In the genomic region with DNA sequence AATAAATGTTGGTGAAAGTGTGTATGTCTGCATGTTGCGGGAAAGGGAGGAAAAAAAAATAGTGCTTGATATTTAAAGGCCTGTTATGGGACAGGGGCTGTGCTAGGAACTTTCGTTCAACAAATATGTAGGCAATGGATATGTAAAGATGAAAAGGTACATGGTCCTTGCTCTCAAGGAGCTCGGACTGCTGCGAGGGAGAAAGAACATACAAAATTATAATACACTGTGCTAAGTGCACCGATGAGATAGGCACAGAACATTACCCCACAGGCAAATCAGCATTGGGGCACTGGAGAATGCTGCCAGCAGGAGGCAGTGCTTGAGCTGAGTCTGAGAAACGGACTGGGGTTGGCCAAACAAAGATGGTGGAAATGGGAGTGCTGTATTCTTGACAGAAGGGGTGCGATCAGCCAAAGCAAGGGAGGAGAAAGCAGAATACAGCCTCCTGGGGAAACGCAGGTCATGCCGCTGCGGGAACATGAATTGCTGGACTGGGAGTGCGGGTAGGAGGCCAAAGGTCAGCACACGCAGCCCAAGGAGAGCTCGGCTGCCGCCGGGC, we compare ENCODE assay signal across 8 cellular contexts. TPM values are rescaled to one million over a fixed set of nuclear protein-coding genes. Genes with fewer than 3 reads are reported as not detected.
DNase-seq lines count a peak whose midpoint lies in the region; ATAC-seq and TF ChIP-seq lines count a peak whose summit lies in the region.

No MANE protein-coding gene starts in this region.

- intact Hi-C loops in heart left ventricle (cut with DNase I), result loop anchor here (1.0 to 10.0 kb wide), 9 partner anchors 54 to 476 kb away; a partner anchor contains a TSS

- peak; percentile 63 for DNase-seq in GDM1 (lab: John Stamatoyannopoulos, UW)
- DNase-seq in H7, result peak; percentile 82
- peak; percentile 52 for DNase-seq in LNCaP clone FGC (ENCODE audit: low read depth)
- peak; percentile 79 for DNase-seq in SKM-1 treated with dmso at 0.1 percent for 144 hours (lab: John Stamatoyannopoulos, UW; ENCODE audit: unreplicated experiment)
- DNase-seq in activated naive CD8-positive, alpha-beta T cell treated with anti-CD3 and anti-CD28 coated beads, Interleukin-2, amount 50 U/mL, for 16 hours (ENCODE audit: low read depth, low spot score), result peak; percentile 51
- DNase-seq in heart left ventricle, result peak; percentile 70 to 80 (median 73)
- DNase-seq in pons (ENCODE audit: low spot score), result peak; percentile 85
- DNase-seq in upper lobe of left lung, result peak in 1 of 2 donors; percentile 77

- H3K4me3 ChIP-seq in H7 (ENCODE audit: insufficient read depth, low read depth, low read length) (peak overlapping the region; percentile 99), LNCaP clone FGC (ENCODE audit: low read depth, low read length) (peak overlapping the region; percentile 97), heart left ventricle (peak overlapping the region; percentile 67 to 100 (median 89)), upper lobe of left lung (peak overlapping the region; percentile 86 to 99 (median 97))

- 9% methylated on average over 12 to 15 of the region's 15 CpGs for WGBS in heart left ventricle, 4 donors
- 6 to 11% methylated on average over 12 to 15 of the region's 15 CpGs for WGBS in upper lobe of left lung, 2 donors

- no peaks in the 10 kb centered on the region for H3K9me3 ChIP-seq in heart left ventricle
- no peaks in the 10 kb centered on the region for H3K9me3 ChIP-seq in upper lobe of left lung

- TF ChIP-seq EP300 in upper lobe of left lung (IDR thresholded peaks at IDR 0.05), result no peak

- ATAC-seq in heart left ventricle (peak; percentile 32 to 88 (median 78)), upper lobe of left lung (ENCODE audit: low FRiP score in 2 of 2) (peak; percentile 91 to 92)

- H3K27me3 ChIP-seq in H7 (ENCODE audit: control insufficient read depth, insufficient read depth, low read length) (no peaks in the 10 kb centered on the region), heart left ventricle (no peaks in the 10 kb centered on the region), upper lobe of left lung (no peaks in the 10 kb centered on the region)

- H3K4me1 ChIP-seq in heart left ventricle (peaks cover 0 to 31% (median 21%) of the 10 kb centered on the region in 12 donors), upper lobe of left lung (peaks cover 19 to 29% (median 20%) of the 10 kb centered on the region in 4 donors)

- peak; percentile 98 for TF ChIP-seq CTCF in LNCaP clone FGC (IDR thresholded peaks at IDR 0.05; ENCODE audit: control insufficient read depth, extremely low read depth, insufficient read depth)
- TF ChIP-seq CTCF in heart left ventricle (IDR thresholded peaks at IDR 0.05), result peak; percentile 58 to 84 (median 70)
- peak; percentile 59 to 82 (median 68) for TF ChIP-seq CTCF in upper lobe of left lung (IDR thresholded peaks at IDR 0.05)

- H3K36me3 ChIP-seq in H7 (replicated peaks; ENCODE audit: control insufficient read depth, insufficient read depth, low read length) (peaks cover 8% of the 10 kb centered on the region), heart left ventricle (peaks cover 0 to 50% (median 44%) of the 10 kb centered on the region in 9 donors), upper lobe of left lung (peaks cover 10 to 46% (median 27%) of the 10 kb centered on the region in 4 donors)

- TF ChIP-seq POLR2A in heart left ventricle (IDR thresholded peaks at IDR 0.05), result no peak
- TF ChIP-seq POLR2A in upper lobe of left lung (IDR thresholded peaks at IDR 0.05), result no peak

- H3K27ac ChIP-seq in heart left ventricle, result peak overlapping the region; percentile 14 to 90 (median 82)
- H3K27ac ChIP-seq in upper lobe of left lung, result peak overlapping the region; percentile 85 to 89 (median 88)

RNA-seq across cellular contexts. Expression of a gene that starts 0.6 kb away (rescaled TPM):
- 21.3 and 48.6 TPM in 2 replicates for total RNA-seq in H7 (2014; rRNA removed; shearing (Covaris generic))
- total RNA-seq in heart left ventricle, result 10 to 100 TPM in 5 of 9 donors, 1 to 10 TPM in 4; 6.0 to 17.0 (median 10.5) TPM
- 1 to 10 TPM; 6.7 to 9.2 TPM for polyA plus RNA-seq in heart left ventricle
- 10 to 100 TPM in 5 of 6 donors, 1 to 10 TPM in 1; 8.6 to 27.5 (median 16.8) TPM for total RNA-seq in upper lobe of left lung

RNA-seq across cellular contexts. Expression of a gene that starts 24.8 kb away (rescaled TPM):
- 33.9 and 36.5 TPM in 2 replicates for total RNA-seq in H7 (2014; rRNA removed; shearing (Covaris generic))
- total RNA-seq in heart left ventricle (10 to 100 TPM; 11.0 to 17.0 (median 14.9) TPM), upper lobe of left lung (10 to 100 TPM in 4 of 6 donors, 1 to 10 TPM in 1, not detected in 1; 9.1 to 24.6 (median 17.6) TPM)
- 10 to 100 TPM; 13.9 to 25.5 TPM for polyA plus RNA-seq in heart left ventricle

RNA-seq across cellular contexts. Expression of a gene that starts 56.3 kb away (rescaled TPM):
- total RNA-seq in H7 (2014; rRNA removed; shearing (Covaris generic)), result 71.8 and 86.6 TPM in 2 replicates
- total RNA-seq in heart left ventricle (100 to 1,000 TPM; 109 to 192 (median 140) TPM), upper lobe of left lung (10 to 100 TPM; 39.4 to 84.2 (median 57.4) TPM)
- 100 to 1,000 TPM in 1 of 2 donors, 10 to 100 TPM in 1; 15.2 to 103 TPM for polyA plus RNA-seq in heart left ventricle

RNA-seq across cellular contexts. Expression of a gene that starts 58.3 kb away (rescaled TPM):
- total RNA-seq in H7 (2014; rRNA removed; shearing (Covaris generic)), result 7.0 and 13.9 TPM in 2 replicates
- total RNA-seq in heart left ventricle (10 to 100 TPM; 30.4 to 60.5 (median 38.2) TPM), upper lobe of left lung (10 to 100 TPM; 11.3 to 76.5 (median 26.5) TPM)
- 10 to 100 TPM; 15.2 to 16.9 TPM for polyA plus RNA-seq in heart left ventricle
